Comparison of ENCODE assay signal across 8 cellular contexts in the genomic region with DNA sequence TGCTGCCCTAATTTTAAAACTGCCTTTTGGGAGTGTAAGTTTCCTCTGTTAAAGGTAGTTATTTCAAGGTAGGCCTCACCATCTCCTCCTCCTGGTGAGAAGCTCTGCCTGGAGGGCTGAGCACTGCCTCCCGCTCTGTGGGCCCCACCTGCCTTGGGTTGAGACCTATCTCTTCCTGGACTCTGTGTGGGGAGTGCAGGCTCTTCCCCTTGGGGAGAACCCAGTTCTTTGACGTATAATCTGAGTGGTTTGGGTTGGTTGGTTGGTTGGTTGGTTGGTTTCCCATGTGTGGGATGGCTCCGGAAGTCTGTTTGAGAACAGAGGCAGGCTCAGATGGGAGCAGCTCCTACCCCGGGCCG. TPM values are rescaled to one million over a fixed set of nuclear protein-coding genes. Genes with fewer than 3 reads are reported as not detected.
DNase-seq lines count a peak whose midpoint lies in the region; ATAC-seq and TF ChIP-seq lines count a peak whose summit lies in the region.

No MANE protein-coding gene starts in this region.

- H3K9me3 ChIP-seq in RWPE2 (ENCODE audit: severe bottlenecking) (no peaks in the 10 kb centered on the region), duodenal mucosa (ENCODE audit: control insufficient read depth in 1 of 2, low read length in 2 of 2) (no peaks in the 10 kb centered on the region), psoas muscle (no peaks in the 10 kb centered on the region)

- H3K4me3 ChIP-seq in RWPE2 (ENCODE audit: severe bottlenecking), result no peak overlapping the region
- H3K4me3 ChIP-seq in duodenal mucosa (ENCODE audit: low read depth in 1 of 2, low read length in 2 of 2), result peak overlapping the region in 1 of 2 donors; percentile 21
- H3K4me3 ChIP-seq in psoas muscle, result no peak overlapping the region

- peak overlapping the region; percentile 78 to 82 for H3K9ac ChIP-seq in duodenal mucosa (ENCODE audit: low read depth in 1 of 2, low read length in 2 of 2)

- intact Hi-C loops in psoas muscle (cut with DNase I), result no loop called here

- H3K36me3 ChIP-seq in RWPE2 (ENCODE audit: low read depth), result peaks cover 66% of the 10 kb centered on the region
- peaks cover 0 to 3% of the 10 kb centered on the region in 2 donors for H3K36me3 ChIP-seq in duodenal mucosa (ENCODE audit: control insufficient read depth in 1 of 2, insufficient read depth in 2 of 2, low read length in 2 of 2)
- no peaks in the 10 kb centered on the region for H3K36me3 ChIP-seq in psoas muscle (ENCODE audit: insufficient read depth in 1 of 2, low read depth in 1 of 2)

- TF ChIP-seq CTCF in GM12873 (IDR thresholded peaks at IDR 0.05; ENCODE audit: insufficient read depth, low read depth, low read length, missing control alignments) (peak; percentile 24), RWPE2 (IDR thresholded peaks at IDR 0.05; ENCODE audit: poor library complexity, severe bottlenecking) (no peak), psoas muscle (IDR thresholded peaks at IDR 0.05) (no peak)

- H3K4me1 ChIP-seq in RWPE2 (ENCODE audit: insufficient read depth, poor library complexity, severe bottlenecking) (peaks cover 79% of the 10 kb centered on the region), duodenal mucosa (ENCODE audit: control insufficient read depth in 1 of 2, insufficient read depth in 2 of 2, low read length in 2 of 2) (peaks cover 58 to 71% of the 10 kb centered on the region in 2 donors), psoas muscle (peaks cover 76% of the 10 kb centered on the region)

- DNase-seq in RWPE2 (ENCODE audit: low spot score) (no peak), psoas muscle (no peak), kidney tubule cell (ENCODE audit: low spot score) (no peak)
- no peak for DNase-seq in activated CD4-positive, CD25-positive, alpha-beta regulatory T cell (lab: John Stamatoyannopoulos, UW)

- peak overlapping the region; percentile 99 for H3K27ac ChIP-seq in RWPE2 (ENCODE audit: poor library complexity, severe bottlenecking)
- peak overlapping the region; percentile 95 for H3K27ac ChIP-seq in duodenal mucosa (ENCODE audit: low read depth, low read length)
- peak overlapping the region; percentile 98 for H3K27ac ChIP-seq in psoas muscle

- 74 to 79% (median 75%) methylated on average over 5 of the region's 5 CpGs for WGBS in psoas muscle, 3 donors

- H3K27me3 ChIP-seq in RWPE2 (ENCODE audit: insufficient read depth, poor library complexity, severe bottlenecking) (no peaks in the 10 kb centered on the region), duodenal mucosa (ENCODE audit: control insufficient read depth in 1 of 2, insufficient read depth in 2 of 2, low read length in 2 of 2) (no peaks in the 10 kb centered on the region), psoas muscle (ENCODE audit: insufficient read depth in 3 of 3, low read length in 2 of 3) (no peaks in the 10 kb centered on the region)

- ATAC-seq in RWPE2 (ENCODE audit: low read depth) (no peak), psoas muscle (no peak), GM18858 (IDR thresholded peaks at IDR 0.05; ENCODE audit: unreplicated experiment) (no peak), HG03378 (IDR thresholded peaks at IDR 0.05; ENCODE audit: unreplicated experiment) (no peak)

RNA-seq across cellular contexts. Expression of a gene that starts 39.1 kb away (rescaled TPM):
- total RNA-seq in psoas muscle, result 100 to 1,000 TPM in 1 of 4 donors, 10 to 100 TPM in 3; 79.9 to 127 (median 89.2) TPM
- polyA plus RNA-seq in psoas muscle, result 10 to 100 TPM; 38.3 to 45.2 (median 43.0) TPM

RNA-seq across cellular contexts. Expression of a gene that starts 57.8 kb away (rescaled TPM):
- total RNA-seq in psoas muscle, result under 1 TPM; 0.32 to 0.64 (median 0.52) TPM
- polyA plus RNA-seq in psoas muscle, result under 1 TPM; 0.27 to 0.35 (median 0.34) TPM
